Comparison of ENCODE assay signal across 19 cellular contexts in genomic region chr7:86328801-86329433, GRCh38.
DNase-seq lines count a peak whose midpoint lies in the region; ATAC-seq lines count a peak whose summit lies in the region.
"Had no signal": no experiment of that assay in that cellular context is flagged by ENCODE, and none has a peak within 500 bp of the region (broad histone marks: within the 10 kb centered on the region; RNA-seq: fewer than 3 reads in every experiment).

No MANE protein-coding gene starts in this region.

- no peak overlapping the region for H3K4me3 ChIP-seq in H7 (ENCODE audit: insufficient read depth, low read depth, low read length)
- no peak overlapping the region for H3K4me3 ChIP-seq in neuron (ENCODE audit: low read length)

- no peaks in the 10 kb centered on the region for H3K36me3 ChIP-seq in H7 (replicated peaks; ENCODE audit: control insufficient read depth, insufficient read depth, low read length)
- H3K36me3 ChIP-seq in neuron (ENCODE audit: insufficient read depth, low read length): no peaks in the 10 kb centered on the region

- peaks cover 16% of the 10 kb centered on the region for H3K4me1 ChIP-seq in neuron (ENCODE audit: insufficient read depth, low read length)

- intact Hi-C loops in Right ventricle myocardium superior (cut with DNase I): no loop called here

- H3K27me3 ChIP-seq in H7 (ENCODE audit: control insufficient read depth, insufficient read depth, low read length) (no peaks in the 10 kb centered on the region), neuron (ENCODE audit: insufficient read depth, low read length) (no peaks in the 10 kb centered on the region)

- H3K9me3 ChIP-seq in neuron (ENCODE audit: low read length): no peaks in the 10 kb centered on the region

- no peak for ATAC-seq in Right ventricle myocardium superior (ENCODE audit: poor library complexity)
- ATAC-seq in HG02588 (IDR thresholded peaks at IDR 0.05; ENCODE audit: unreplicated experiment): no peak
- ATAC-seq: CD8-positive, alpha-beta T cell; SK-N-SH treated with all-trans-retinoic acid at 6 μM for 48 hours had no signal

- DNase-seq in H7: peak; percentile 6
- DNase-seq in NCI-H526 (lab: John Stamatoyannopoulos, UW): peak; percentile 84 to 94
- peak; percentile 45 for DNase-seq in foreskin melanocyte
- no peak for DNase-seq in RKO (ENCODE audit: low spot score)
- no peak for DNase-seq in Right ventricle myocardium superior
- DNase-seq in putamen (ENCODE audit: low spot score): no peak
- DNase-seq: AML-193; C1 segment of cervical spinal cord; CD8-positive, alpha-beta T cell; DND-41; HFFc6; KG1; NCI-H1105 treated with DMSO at 0.1 percent for 48 hours; NCI-H2081; NCI-H2171; NCI-H524 treated with DMSO at 0.1 percent for 48 hours had no signal

- peak overlapping the region; percentile 46 for H2AFZ ChIP-seq in neuron (ENCODE audit: low read depth, low read length)

Comparison
In these comparisons a context has a peak if more than half of its experiments do, and no peak if none do; other contexts are left out.
1. DNase-seq: peak in H7 (single experiment), NCI-H526 (2 of 2) and foreskin melanocyte (single experiment); none in RKO (single experiment), Right ventricle myocardium superior (single experiment) and putamen (single experiment).